Comparison of ENCODE assay signal across 1 cellular context in the genomic region with DNA sequence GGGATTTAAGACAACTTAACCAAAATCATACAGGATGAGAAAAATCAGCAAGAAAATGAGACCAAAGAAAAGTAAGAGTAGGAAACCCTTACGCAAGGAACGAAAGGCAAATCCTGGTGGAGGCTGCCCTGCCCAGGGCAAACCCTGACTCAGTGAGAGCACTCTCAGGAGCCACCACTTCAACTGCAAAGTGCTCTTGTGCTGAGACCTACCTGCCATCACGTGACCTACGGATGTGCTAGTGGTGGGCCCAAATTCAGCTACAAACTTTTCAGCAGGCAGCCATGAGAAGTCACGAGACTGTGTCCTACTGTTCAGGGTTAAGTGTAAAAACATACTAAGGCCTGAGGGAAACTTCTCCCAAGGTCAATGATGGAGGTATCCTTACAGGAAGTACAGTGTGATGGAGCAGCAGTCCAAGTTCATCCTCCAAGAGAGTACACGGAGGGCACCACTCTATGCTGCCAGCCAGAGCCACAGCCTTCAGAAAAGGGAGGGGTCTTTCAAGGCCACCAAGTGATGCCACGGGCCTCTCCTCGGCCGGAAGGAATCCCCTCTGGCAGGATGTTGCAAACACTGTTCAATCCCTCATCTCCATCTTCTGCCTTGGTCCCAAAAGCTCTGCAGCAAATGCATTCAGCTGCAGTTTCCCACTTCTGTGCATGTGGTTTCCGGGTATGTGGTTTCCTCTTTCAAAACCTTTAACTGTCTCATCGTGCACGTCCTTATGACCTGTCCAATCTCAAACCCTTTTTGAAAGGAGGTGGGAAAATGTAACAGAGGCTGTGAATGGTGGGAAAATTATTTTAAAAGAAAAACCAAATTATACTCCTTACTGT.
TF ChIP-seq lines count a peak whose summit lies in the region.

No MANE protein-coding gene starts in this region.

TF ChIP-seq in GM12878, 131 proteins besides CTCF, POLR2A, EP300 and RAD21 (continues in another document):
- 0 out of 4 replicates have a peak, but pooled peaks of 1 of the 2 experiments have one; percentile 29 for TF ChIP-seq SRF (IDR thresholded peaks at IDR 0.05; ENCODE audit: low read depth in 2 of 2, low read length in 2 of 2)
- TF ChIP-seq MTA2 (IDR thresholded peaks at IDR 0.05; ENCODE audit: low read depth): peak; percentile 22; the same call in 1 of the 2 replicates
- TF ChIP-seq MXI1 (IDR thresholded peaks at IDR 0.05; ENCODE audit: low read depth, low read length): peak; percentile 56; the same call in 1 of the 2 replicates
- TF ChIP-seq, protein P1, sequence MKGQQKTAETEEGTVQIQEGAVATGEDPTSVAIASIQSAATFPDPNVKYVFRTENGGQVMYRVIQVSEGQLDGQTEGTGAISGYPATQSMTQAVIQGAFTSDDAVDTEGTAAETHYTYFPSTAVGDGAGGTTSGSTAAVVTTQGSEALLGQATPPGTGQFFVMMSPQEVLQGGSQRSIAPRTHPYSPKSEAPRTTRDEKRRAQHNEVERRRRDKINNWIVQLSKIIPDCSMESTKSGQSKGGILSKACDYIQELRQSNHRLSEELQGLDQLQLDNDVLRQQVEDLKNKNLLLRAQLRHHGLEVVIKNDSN (IDR thresholded peaks at IDR 0.05; ENCODE audit: borderline replicate concordance, extremely low read length, insufficient read depth, low read depth, low read length): peak; percentile 89
- 0 out of 2 replicates have a peak, but pooled peaks have one; percentile 47 for TF ChIP-seq MEF2A (IDR thresholded peaks at IDR 0.05; ENCODE audit: insufficient read depth, low read depth, low read length)
- no peak for TF ChIP-seq KAT2A (conservative IDR thresholded peaks at IDR 0.05; ENCODE audit: control insufficient read depth, low read depth, low read length)
- TF ChIP-seq, protein P2, sequence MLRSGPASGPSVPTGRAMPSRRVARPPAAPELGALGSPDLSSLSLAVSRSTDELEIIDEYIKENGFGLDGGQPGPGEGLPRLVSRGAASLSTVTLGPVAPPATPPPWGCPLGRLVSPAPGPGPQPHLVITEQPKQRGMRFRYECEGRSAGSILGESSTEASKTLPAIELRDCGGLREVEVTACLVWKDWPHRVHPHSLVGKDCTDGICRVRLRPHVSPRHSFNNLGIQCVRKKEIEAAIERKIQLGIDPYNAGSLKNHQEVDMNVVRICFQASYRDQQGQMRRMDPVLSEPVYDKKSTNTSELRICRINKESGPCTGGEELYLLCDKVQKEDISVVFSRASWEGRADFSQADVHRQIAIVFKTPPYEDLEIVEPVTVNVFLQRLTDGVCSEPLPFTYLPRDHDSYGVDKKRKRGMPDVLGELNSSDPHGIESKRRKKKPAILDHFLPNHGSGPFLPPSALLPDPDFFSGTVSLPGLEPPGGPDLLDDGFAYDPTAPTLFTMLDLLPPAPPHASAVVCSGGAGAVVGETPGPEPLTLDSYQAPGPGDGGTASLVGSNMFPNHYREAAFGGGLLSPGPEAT (IDR thresholded peaks at IDR 0.05; ENCODE audit: low read depth): peak; percentile 56; the same call in 1 of the 2 replicates
- no peak for TF ChIP-seq JUND (IDR thresholded peaks at IDR 0.05; ENCODE audit: low read depth, low read length)
- no peak for TF ChIP-seq ASH2L (IDR thresholded peaks at IDR 0.05; ENCODE audit: borderline replicate concordance, low read depth)
- TF ChIP-seq, protein P3, sequence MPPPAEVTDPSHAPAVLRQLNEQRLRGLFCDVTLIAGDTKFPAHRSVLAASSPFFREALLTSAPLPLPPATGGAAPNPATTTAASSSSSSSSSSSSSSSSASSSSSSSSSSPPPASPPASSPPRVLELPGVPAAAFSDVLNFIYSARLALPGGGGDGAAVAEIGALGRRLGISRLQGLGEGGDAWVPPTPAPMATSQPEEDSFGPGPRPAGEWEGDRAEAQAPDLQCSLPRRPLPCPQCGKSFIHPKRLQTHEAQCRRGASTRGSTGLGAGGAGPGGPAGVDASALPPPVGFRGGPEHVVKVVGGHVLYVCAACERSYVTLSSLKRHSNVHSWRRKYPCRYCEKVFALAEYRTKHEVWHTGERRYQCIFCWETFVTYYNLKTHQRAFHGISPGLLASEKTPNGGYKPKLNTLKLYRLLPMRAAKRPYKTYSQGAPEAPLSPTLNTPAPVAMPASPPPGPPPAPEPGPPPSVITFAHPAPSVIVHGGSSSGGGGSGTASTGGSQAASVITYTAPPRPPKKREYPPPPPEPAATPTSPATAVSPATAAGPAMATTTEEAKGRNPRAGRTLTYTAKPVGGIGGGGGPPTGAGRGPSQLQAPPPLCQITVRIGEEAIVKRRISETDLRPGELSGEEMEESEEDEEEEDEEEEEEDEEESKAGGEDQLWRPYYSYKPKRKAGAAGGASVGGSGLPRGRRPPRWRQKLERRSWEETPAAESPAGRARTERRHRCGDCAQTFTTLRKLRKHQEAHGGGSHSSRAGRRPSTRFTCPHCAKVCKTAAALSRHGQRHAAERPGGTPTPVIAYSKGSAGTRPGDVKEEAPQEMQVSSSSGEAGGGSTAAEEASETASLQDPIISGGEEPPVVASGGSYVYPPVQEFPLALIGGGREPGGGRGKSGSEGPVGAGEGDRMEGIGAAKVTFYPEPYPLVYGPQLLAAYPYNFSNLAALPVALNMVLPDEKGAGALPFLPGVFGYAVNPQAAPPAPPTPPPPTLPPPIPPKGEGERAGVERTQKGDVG (CRISPR knock-in tag; IDR thresholded peaks at IDR 0.05): no peak
- peak; percentile 49; the same call in 1 of the 2 replicates for TF ChIP-seq EED (IDR thresholded peaks at IDR 0.05; ENCODE audit: low read depth)
- peak; percentile 69; the same call in 1 of the 2 replicates for TF ChIP-seq GABPA (IDR thresholded peaks at IDR 0.05; ENCODE audit: low read depth)
- TF ChIP-seq SREBF2 (IDR thresholded peaks at IDR 0.05; ENCODE audit: low read length): peak; percentile 70
- peak; percentile 61; the same call in 1 of the 2 replicates for TF ChIP-seq FOXM1 (IDR thresholded peaks at IDR 0.05; ENCODE audit: low read depth, low read length)
- peak in 1 of 2 experiments; percentile 65; a peak in 2 of 3 replicates for TF ChIP-seq EGR1 (IDR thresholded peaks at IDR 0.05; ENCODE audit: borderline replicate concordance in 1 of 2, low read depth in 2 of 2, low read length in 2 of 2)
- no peak for TF ChIP-seq SP1 (IDR thresholded peaks at IDR 0.05; ENCODE audit: low read depth, low read length)
- no peak for TF ChIP-seq TCF12 (IDR thresholded peaks at IDR 0.05; ENCODE audit: low read depth, low read length)
- TF ChIP-seq HDGF (IDR thresholded peaks at IDR 0.05): 0 out of 2 replicates have a peak, but pooled peaks have one; percentile 46
- TF ChIP-seq, protein P4, sequence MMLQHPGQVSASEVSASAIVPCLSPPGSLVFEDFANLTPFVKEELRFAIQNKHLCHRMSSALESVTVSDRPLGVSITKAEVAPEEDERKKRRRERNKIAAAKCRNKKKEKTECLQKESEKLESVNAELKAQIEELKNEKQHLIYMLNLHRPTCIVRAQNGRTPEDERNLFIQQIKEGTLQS (IDR thresholded peaks at IDR 0.05; ENCODE audit: borderline replicate concordance, extremely low read depth, low read depth, low read length): peak; percentile 25; the same call in 1 of the 2 replicates
- TF ChIP-seq NRF1 (conservative IDR thresholded peaks at IDR 0.05; ENCODE audit: low read depth, low read length): no peak
- TF ChIP-seq IKZF2 (IDR thresholded peaks at IDR 0.05): peak; percentile 49 to 73; a peak in 3 of 4 replicates
- TF ChIP-seq FOS (IDR thresholded peaks at IDR 0.05; ENCODE audit: borderline replicate concordance, extremely low read depth, insufficient read length): no peak
- TF ChIP-seq, protein P5, sequence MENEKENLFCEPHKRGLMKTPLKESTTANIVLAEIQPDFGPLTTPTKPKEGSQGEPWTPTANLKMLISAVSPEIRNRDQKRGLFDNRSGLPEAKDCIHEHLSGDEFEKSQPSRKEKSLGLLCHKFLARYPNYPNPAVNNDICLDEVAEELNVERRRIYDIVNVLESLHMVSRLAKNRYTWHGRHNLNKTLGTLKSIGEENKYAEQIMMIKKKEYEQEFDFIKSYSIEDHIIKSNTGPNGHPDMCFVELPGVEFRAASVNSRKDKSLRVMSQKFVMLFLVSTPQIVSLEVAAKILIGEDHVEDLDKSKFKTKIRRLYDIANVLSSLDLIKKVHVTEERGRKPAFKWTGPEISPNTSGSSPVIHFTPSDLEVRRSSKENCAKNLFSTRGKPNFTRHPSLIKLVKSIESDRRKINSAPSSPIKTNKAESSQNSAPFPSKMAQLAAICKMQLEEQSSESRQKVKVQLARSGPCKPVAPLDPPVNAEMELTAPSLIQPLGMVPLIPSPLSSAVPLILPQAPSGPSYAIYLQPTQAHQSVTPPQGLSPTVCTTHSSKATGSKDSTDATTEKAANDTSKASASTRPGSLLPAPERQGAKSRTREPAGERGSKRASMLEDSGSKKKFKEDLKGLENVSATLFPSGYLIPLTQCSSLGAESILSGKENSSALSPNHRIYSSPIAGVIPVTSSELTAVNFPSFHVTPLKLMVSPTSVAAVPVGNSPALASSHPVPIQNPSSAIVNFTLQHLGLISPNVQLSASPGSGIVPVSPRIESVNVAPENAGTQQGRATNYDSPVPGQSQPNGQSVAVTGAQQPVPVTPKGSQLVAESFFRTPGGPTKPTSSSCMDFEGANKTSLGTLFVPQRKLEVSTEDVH (IDR thresholded peaks at IDR 0.05; ENCODE audit: low read depth, partially characterized antibody): no peak
- peak; percentile 71 for TF ChIP-seq IKZF1 (conservative IDR thresholded peaks at IDR 0.05)
- TF ChIP-seq, protein P6, sequence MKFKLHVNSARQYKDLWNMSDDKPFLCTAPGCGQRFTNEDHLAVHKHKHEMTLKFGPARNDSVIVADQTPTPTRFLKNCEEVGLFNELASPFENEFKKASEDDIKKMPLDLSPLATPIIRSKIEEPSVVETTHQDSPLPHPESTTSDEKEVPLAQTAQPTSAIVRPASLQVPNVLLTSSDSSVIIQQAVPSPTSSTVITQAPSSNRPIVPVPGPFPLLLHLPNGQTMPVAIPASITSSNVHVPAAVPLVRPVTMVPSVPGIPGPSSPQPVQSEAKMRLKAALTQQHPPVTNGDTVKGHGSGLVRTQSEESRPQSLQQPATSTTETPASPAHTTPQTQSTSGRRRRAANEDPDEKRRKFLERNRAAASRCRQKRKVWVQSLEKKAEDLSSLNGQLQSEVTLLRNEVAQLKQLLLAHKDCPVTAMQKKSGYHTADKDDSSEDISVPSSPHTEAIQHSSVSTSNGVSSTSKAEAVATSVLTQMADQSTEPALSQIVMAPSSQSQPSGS (IDR thresholded peaks at IDR 0.05; ENCODE audit: low read length): peak; percentile 20; the same call in 1 of the 2 replicates
- TF ChIP-seq, protein P7, sequence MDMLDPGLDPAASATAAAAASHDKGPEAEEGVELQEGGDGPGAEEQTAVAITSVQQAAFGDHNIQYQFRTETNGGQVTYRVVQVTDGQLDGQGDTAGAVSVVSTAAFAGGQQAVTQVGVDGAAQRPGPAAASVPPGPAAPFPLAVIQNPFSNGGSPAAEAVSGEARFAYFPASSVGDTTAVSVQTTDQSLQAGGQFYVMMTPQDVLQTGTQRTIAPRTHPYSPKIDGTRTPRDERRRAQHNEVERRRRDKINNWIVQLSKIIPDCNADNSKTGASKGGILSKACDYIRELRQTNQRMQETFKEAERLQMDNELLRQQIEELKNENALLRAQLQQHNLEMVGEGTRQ (IDR thresholded peaks at IDR 0.05; ENCODE audit: borderline replicate concordance, low read depth, low read length): peak; percentile 72
- TF ChIP-seq, protein P8, sequence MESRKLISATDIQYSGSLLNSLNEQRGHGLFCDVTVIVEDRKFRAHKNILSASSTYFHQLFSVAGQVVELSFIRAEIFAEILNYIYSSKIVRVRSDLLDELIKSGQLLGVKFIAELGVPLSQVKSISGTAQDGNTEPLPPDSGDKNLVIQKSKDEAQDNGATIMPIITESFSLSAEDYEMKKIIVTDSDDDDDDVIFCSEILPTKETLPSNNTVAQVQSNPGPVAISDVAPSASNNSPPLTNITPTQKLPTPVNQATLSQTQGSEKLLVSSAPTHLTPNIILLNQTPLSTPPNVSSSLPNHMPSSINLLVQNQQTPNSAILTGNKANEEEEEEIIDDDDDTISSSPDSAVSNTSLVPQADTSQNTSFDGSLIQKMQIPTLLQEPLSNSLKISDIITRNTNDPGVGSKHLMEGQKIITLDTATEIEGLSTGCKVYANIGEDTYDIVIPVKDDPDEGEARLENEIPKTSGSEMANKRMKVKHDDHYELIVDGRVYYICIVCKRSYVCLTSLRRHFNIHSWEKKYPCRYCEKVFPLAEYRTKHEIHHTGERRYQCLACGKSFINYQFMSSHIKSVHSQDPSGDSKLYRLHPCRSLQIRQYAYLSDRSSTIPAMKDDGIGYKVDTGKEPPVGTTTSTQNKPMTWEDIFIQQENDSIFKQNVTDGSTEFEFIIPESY (IDR thresholded peaks at IDR 0.05): no peak
- TF ChIP-seq POLR2AphosphoS5 (IDR thresholded peaks at IDR 0.05; ENCODE audit: low read length): peak; percentile 41; the same call in 1 of the 2 replicates
- TF ChIP-seq SIN3A (IDR thresholded peaks at IDR 0.05; ENCODE audit: low read depth, low read length): peak; percentile 51; the same call in 1 of the 2 replicates
- 0 out of 2 replicates have a peak, but pooled peaks have one; percentile 38 for TF ChIP-seq IRF4 (IDR thresholded peaks at IDR 0.05; ENCODE audit: low read depth, low read length)
- TF ChIP-seq, protein P9, sequence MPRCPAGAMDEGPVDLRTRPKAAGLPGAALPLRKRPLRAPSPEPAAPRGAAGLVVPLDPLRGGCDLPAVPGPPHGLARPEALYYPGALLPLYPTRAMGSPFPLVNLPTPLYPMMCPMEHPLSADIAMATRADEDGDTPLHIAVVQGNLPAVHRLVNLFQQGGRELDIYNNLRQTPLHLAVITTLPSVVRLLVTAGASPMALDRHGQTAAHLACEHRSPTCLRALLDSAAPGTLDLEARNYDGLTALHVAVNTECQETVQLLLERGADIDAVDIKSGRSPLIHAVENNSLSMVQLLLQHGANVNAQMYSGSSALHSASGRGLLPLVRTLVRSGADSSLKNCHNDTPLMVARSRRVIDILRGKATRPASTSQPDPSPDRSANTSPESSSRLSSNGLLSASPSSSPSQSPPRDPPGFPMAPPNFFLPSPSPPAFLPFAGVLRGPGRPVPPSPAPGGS (IDR thresholded peaks at IDR 0.05; ENCODE audit: borderline replicate concordance, insufficient read depth, low read depth, low read length, poor library complexity, severe bottlenecking): no peak
- peak; percentile 74 for TF ChIP-seq CREB1 (IDR thresholded peaks at IDR 0.05; ENCODE audit: low read depth)
- no peak for TF ChIP-seq SMC3 (IDR thresholded peaks at IDR 0.05; ENCODE audit: borderline replicate concordance, low read length)
- 0 out of 2 replicates have a peak, but pooled peaks have one; percentile 29 for TF ChIP-seq NBN (IDR thresholded peaks at IDR 0.05)
- no peak for TF ChIP-seq BRCA1 (IDR thresholded peaks at IDR 0.05; ENCODE audit: low read depth, low read length)
- TF ChIP-seq RUNX3 (IDR thresholded peaks at IDR 0.05; ENCODE audit: low read length): peak; percentile 99
- TF ChIP-seq TARDBP (IDR thresholded peaks at IDR 0.05; ENCODE audit: borderline replicate concordance): no peak
- TF ChIP-seq SPI1 (IDR thresholded peaks at IDR 0.05; ENCODE audit: borderline replicate concordance, insufficient read depth, low read depth, low read length): peak; percentile 78; the same call in 1 of the 2 replicates
- peak in 1 of 2 experiments; percentile 94; a peak in 2 of 4 replicates for TF ChIP-seq ETV6 (conservative IDR thresholded peaks at IDR 0.05 in 1 of 2, IDR thresholded peaks at IDR 0.05 in 1 of 2; ENCODE audit: borderline replicate concordance in 1 of 2, low read depth in 1 of 2)
